25 cellular contexts compared by ENCODE assay signal in the genomic region with DNA sequence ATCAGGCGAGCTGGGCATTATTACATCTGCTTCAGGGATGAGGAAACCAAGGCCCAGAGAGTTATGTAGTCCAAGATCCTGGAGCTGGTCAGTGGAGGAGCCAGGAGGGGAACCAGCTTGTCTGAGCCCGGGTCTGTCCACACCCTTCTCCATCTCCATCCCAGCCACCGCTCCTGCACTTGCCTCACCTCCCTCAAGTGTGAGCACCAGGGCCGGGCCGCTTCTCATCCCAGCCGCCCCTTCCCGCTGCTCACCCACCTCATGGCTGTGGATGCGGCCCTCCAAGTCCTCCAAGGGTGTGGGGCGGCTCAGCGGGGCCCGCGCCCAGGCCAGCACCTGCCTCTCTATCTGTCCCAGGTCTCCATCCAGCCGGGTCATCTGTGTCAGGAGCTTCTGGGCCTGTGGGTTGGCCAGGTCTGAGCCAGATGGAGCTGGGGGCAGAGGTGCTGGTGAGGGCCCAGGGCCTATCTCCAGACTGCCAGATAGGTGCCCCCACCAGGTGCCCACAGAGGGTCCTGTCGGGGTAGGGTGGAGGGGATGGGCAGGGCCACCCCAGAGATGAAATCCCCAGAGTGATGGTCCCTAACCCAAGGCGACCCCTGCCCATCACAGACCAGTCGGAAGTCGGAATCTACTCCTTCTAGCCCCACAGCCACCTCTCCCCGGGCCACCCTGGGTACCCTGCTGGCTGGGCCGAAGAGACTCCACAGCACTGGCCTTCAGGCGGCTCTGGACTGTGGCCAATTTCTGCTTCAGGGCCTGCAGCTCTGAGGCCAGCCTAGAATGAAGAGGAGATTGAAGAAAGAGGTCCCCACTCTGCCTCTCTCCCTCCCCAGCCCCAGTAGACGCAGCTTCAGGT. TPM values are rescaled to one million over a fixed set of nuclear protein-coding genes. Genes with fewer than 3 reads are reported as not detected.
"Had no signal": no experiment of that assay in that cellular context is flagged by ENCODE, and none has a peak within 500 bp of the region (broad histone marks: within the 10 kb centered on the region; RNA-seq: fewer than 3 reads in every experiment).

No MANE protein-coding gene starts in this region.

- H3K36me3 Mint-ChIP-seq: memory B cell; natural killer cell treated with Interleukin-12 subunit alpha and Interleukin-12 subunit beta and Interleukin-15 and Interleukin-18, amount 100 ng/mL, for 72 hours; type B pancreatic cell had no signal

- H3K27ac Mint-ChIP-seq: memory B cell; natural killer cell treated with Interleukin-12 subunit alpha and Interleukin-12 subunit beta and Interleukin-15 and Interleukin-18, amount 100 ng/mL, for 72 hours; type B pancreatic cell had no signal

- H3K4me1 ChIP-seq: prostate gland, right atrium auricular region had no signal

- ATAC-seq: effector memory CD8-positive, alpha-beta T cell; heart right ventricle; left colon; natural killer cell treated with Interleukin-12 subunit alpha and Interleukin-12 subunit beta and Interleukin-15 and Interleukin-18, amount 100 ng/mL, for 72 hours had no signal

- H3K27me3 Mint-ChIP-seq: effector memory CD8-positive, alpha-beta T cell; natural killer cell treated with Interleukin-12 subunit alpha and Interleukin-12 subunit beta and Interleukin-15 and Interleukin-18, amount 100 ng/mL, for 72 hours; type B pancreatic cell had no signal

- H3K27me3 ChIP-seq: right atrium auricular region, sigmoid colon had no signal

- H3K27ac ChIP-seq: esophagus squamous epithelium, heart right ventricle, left ventricle myocardium inferior, prostate gland, right atrium auricular region, sigmoid colon, stomach, tibial artery had no signal

- H3K36me3 ChIP-seq: heart right ventricle, left ventricle myocardium inferior, prostate gland, right atrium auricular region, sigmoid colon had no signal

- H3K4me3 Mint-ChIP-seq: effector memory CD8-positive, alpha-beta T cell; memory B cell; natural killer cell treated with Interleukin-12 subunit alpha and Interleukin-12 subunit beta and Interleukin-15 and Interleukin-18, amount 100 ng/mL, for 72 hours; neural crest cell; type B pancreatic cell had no signal

- H3K9me3 ChIP-seq: esophagus squamous epithelium, heart right ventricle, left ventricle myocardium inferior, prostate gland, right atrium auricular region, sigmoid colon, stomach, tibial artery had no signal

- DNase-seq: cerebellar nuclear complex; cortex of kidney; effector memory CD8-positive, alpha-beta T cell; erythroblast; esophagus squamous epithelium; foreskin melanocyte; glutamatergic neuron; heart right ventricle; hippocampal formation; islet precursor cell; kidney glomerular epithelial cell; left colon; left ventricle myocardium inferior; sigmoid colon; stimulated activated naive CD4-positive, alpha-beta T cell treated with Interleukin-2 at 50 U/mL for 16 hours; stomach; tibial artery had no signal

- H3K4me3 ChIP-seq: esophagus squamous epithelium, heart right ventricle, left ventricle myocardium inferior, lung, prostate gland, right atrium auricular region, sigmoid colon, stomach, tibial artery had no signal

- H3K9me3 Mint-ChIP-seq: effector memory CD8-positive, alpha-beta T cell; memory B cell; natural killer cell treated with Interleukin-12 subunit alpha and Interleukin-12 subunit beta and Interleukin-15 and Interleukin-18, amount 100 ng/mL, for 72 hours; neural crest cell; type B pancreatic cell had no signal

RNA-seq across cellular contexts. Expression of a gene that starts 9.4 kb away (rescaled TPM):
- total RNA-seq: left ventricle myocardium inferior, neural crest cell, osteocyte had no signal
